ENCODE assay signal across 21 cellular contexts in genomic region chr1:73820843-73821242, GRCh38.
DNase-seq lines count a peak whose midpoint lies in the region; ATAC-seq, FAIRE-seq and TF ChIP-seq lines count a peak whose summit lies in the region.
"Had no signal": no experiment of that assay in that cellular context is flagged by ENCODE, and none has a peak within 500 bp of the region (broad histone marks: within the 10 kb centered on the region; RNA-seq: fewer than 3 reads in every experiment).

No MANE protein-coding gene starts in this region.

- peaks cover 0 to 15% (median 0%) of the 10 kb centered on the region in 12 donors for H3K9me3 ChIP-seq in heart left ventricle
- H3K9me3 ChIP-seq: MG63, SK-N-SH had no signal

- WGBS in heart left ventricle, 4 donors = 82 to 94% (median 89%) methylated on average over 1 of the region's 1 CpG

- H3K27me3 ChIP-seq in H7 (ENCODE audit: control insufficient read depth, insufficient read depth, low read length) (no peaks in the 10 kb centered on the region), heart left ventricle (no peaks in the 10 kb centered on the region)
- H3K27me3 ChIP-seq: MG63 had no signal

- TF ChIP-seq CTCF in heart left ventricle (IDR thresholded peaks at IDR 0.05) = no peak

- H3K4me1 Mint-ChIP-seq in activated T-helper 1 cell treated with anti-CD3 and anti-CD28 coated beads, Interleukin-12 subunit alpha, Interleukin-12 subunit beta, Interleukin-2, Interleukin-4 antibody, amounts not matched to agents 30 ng/mL and 10 ng/mL and 1 ng/mL, durations not matched to agents 14 hours and 24 hours and 36 hours (ENCODE audit: low read depth) = no peaks in the 10 kb centered on the region
- H3K4me1 Mint-ChIP-seq: B cell had no signal

- no peak for TF ChIP-seq POLR2A in heart left ventricle (IDR thresholded peaks at IDR 0.05)

- no peak overlapping the region for H3K4me3 Mint-ChIP-seq in activated T-helper 1 cell treated with anti-CD3 and anti-CD28 coated beads, Interleukin-12 subunit alpha, Interleukin-12 subunit beta, Interleukin-2, Interleukin-4 antibody, amounts not matched to agents 30 ng/mL and 10 ng/mL and 1 ng/mL, durations not matched to agents 14 hours and 24 hours and 36 hours
- H3K4me3 Mint-ChIP-seq: B cell; CD4-positive, alpha-beta T cell; T-helper 1 cell treated with Interleukin-12 subunit alpha and Interleukin-12 subunit beta and Interleukin-4 antibody, amounts not matched to agents 30 μg/mL and 1 μg/mL, for 36 hours had no signal

- H3K4me3 ChIP-seq in H7 (ENCODE audit: insufficient read depth, low read depth, low read length) = no peak overlapping the region
- no peak overlapping the region for H3K4me3 ChIP-seq in heart left ventricle
- H3K4me3 ChIP-seq: MG63, PC-9 had no signal

- ATAC-seq in GM18861 (IDR thresholded peaks at IDR 0.05; ENCODE audit: unreplicated experiment) = peak; percentile 50
- ATAC-seq in GM21717 (IDR thresholded peaks at IDR 0.05; ENCODE audit: unreplicated experiment) = peak; percentile 38
- peak; percentile 50 for ATAC-seq in HG03175 (IDR thresholded peaks at IDR 0.05; ENCODE audit: unreplicated experiment)
- no peak for ATAC-seq in heart left ventricle
- ATAC-seq: Right ventricle myocardium inferior had no signal

- no peaks in the 10 kb centered on the region for H3K9me3 Mint-ChIP-seq in activated T-helper 1 cell treated with anti-CD3 and anti-CD28 coated beads, Interleukin-12 subunit alpha, Interleukin-12 subunit beta, Interleukin-2, Interleukin-4 antibody, amounts not matched to agents 30 ng/mL and 10 ng/mL and 1 ng/mL, durations not matched to agents 14 hours and 24 hours and 36 hours
- H3K9me3 Mint-ChIP-seq: CD4-positive, alpha-beta T cell had no signal

- no peak overlapping the region for H3K27ac ChIP-seq in heart left ventricle
- H3K27ac ChIP-seq: PC-9 had no signal

- H3K27me3 Mint-ChIP-seq in activated T-helper 1 cell treated with anti-CD3 and anti-CD28 coated beads, Interleukin-12 subunit alpha, Interleukin-12 subunit beta, Interleukin-2, Interleukin-4 antibody, amounts not matched to agents 30 ng/mL and 10 ng/mL and 1 ng/mL, durations not matched to agents 14 hours and 24 hours and 36 hours (ENCODE audit: insufficient read depth) = no peaks in the 10 kb centered on the region
- H3K27me3 Mint-ChIP-seq: B cell; CD4-positive, alpha-beta T cell had no signal

- no peak overlapping the region for H3K27ac Mint-ChIP-seq in activated T-helper 1 cell treated with anti-CD3 and anti-CD28 coated beads, Interleukin-12 subunit alpha, Interleukin-12 subunit beta, Interleukin-2, Interleukin-4 antibody, amounts not matched to agents 30 ng/mL and 10 ng/mL and 1 ng/mL, durations not matched to agents 14 hours and 24 hours and 36 hours
- H3K27ac Mint-ChIP-seq: B cell; CD4-positive, alpha-beta T cell; T-helper 1 cell treated with Interleukin-12 subunit alpha and Interleukin-12 subunit beta and Interleukin-4 antibody, amounts not matched to agents 30 μg/mL and 1 μg/mL, for 36 hours had no signal

- DNase-seq in MV-4-11 (lab: John Stamatoyannopoulos, UW) (peak; percentile 50), H7 (no peak), heart left ventricle (no peak), urothelium cell line (ENCODE audit: low spot score) (no peak)
- DNase-seq in activated T-helper 1 cell treated with anti-CD3 and anti-CD28 coated beads, Interleukin-12 subunit alpha, Interleukin-12 subunit beta, Interleukin-2, Interleukin-4 antibody, amounts not matched to agents 30 ng/mL and 10 ng/mL and 1 ng/mL, durations not matched to agents 14 hours and 24 hours and 36 hours (ENCODE audit: low spot score) = no peak
- DNase-seq: CD4-positive, alpha-beta T cell; DMS79 treated with DMSO at 0.1 percent for 48 hours; GDM1; KG1; MG63; NCI-H1436; NCI-H2081; NCI-H510A treated with DMSO at 0.1 percent for 48 hours; PC-9; SK-N-SH had no signal

- no peaks in the 10 kb centered on the region for H3K36me3 Mint-ChIP-seq in activated T-helper 1 cell treated with anti-CD3 and anti-CD28 coated beads, Interleukin-12 subunit alpha, Interleukin-12 subunit beta, Interleukin-2, Interleukin-4 antibody, amounts not matched to agents 30 ng/mL and 10 ng/mL and 1 ng/mL, durations not matched to agents 14 hours and 24 hours and 36 hours (ENCODE audit: low read depth)

- no peaks in the 10 kb centered on the region for H3K36me3 ChIP-seq in H7 (replicated peaks; ENCODE audit: control insufficient read depth, insufficient read depth, low read length)
- H3K36me3 ChIP-seq in heart left ventricle = no peaks in the 10 kb centered on the region
- H3K36me3 ChIP-seq: MG63 had no signal

- intact Hi-C loops in activated T-helper 1 cell treated with anti-CD3 and anti-CD28 coated beads, Interleukin-12 subunit alpha, Interleukin-12 subunit beta, Interleukin-2, Interleukin-4 antibody, amounts not matched to agents 30 ng/mL and 10 ng/mL and 1 ng/mL, durations not matched to agents 14 hours and 24 hours and 36 hours (cut with micrococcal nuclease) = no loop called here
- intact Hi-C loops in heart left ventricle (cut with DNase I) = no loop called here

- H3K4me1 ChIP-seq in heart left ventricle = no peaks in the 10 kb centered on the region

- no peak for FAIRE-seq in urothelium cell line (lab: Jason Lieb, UNC)

Comparison
In these comparisons a context has a peak if more than half of its experiments do, and no peak if none do; other contexts are left out.
1. ATAC-seq: peak in GM18861 (single experiment), GM21717 (single experiment) and HG03175 (single experiment); none in heart left ventricle (0 of 4).